In genomic region chr9:7739595-7739994, GRCh38 we compare ENCODE assay signal across 32 cellular contexts.
"Had no signal": no experiment of that assay in that cellular context is flagged by ENCODE, and none has a peak within 500 bp of the region (broad histone marks: within the 10 kb centered on the region; RNA-seq: fewer than 3 reads in every experiment).

No MANE protein-coding gene starts in this region.

- H3K4me1 ChIP-seq: ascending aorta, Peyer's patch, SJSA1 had no signal

- H3K27ac ChIP-seq: ascending aorta, KMS-11, Peyer's patch, SJSA1 had no signal

- H3K4me3 ChIP-seq: ascending aorta, Peyer's patch, SJSA1 had no signal

- H3K36me3 ChIP-seq: ascending aorta, Peyer's patch, SJSA1 had no signal

- H3K9me3 ChIP-seq: ascending aorta, Peyer's patch, SJSA1, SK-N-SH had no signal

- H3K27me3 ChIP-seq: ascending aorta, Peyer's patch, SJSA1 had no signal

- ATAC-seq: activated CD4-positive, alpha-beta T cell treated with anti-CD3 and anti-CD28 coated beads for 36 hours; activated CD4-positive, CD25-positive, alpha-beta regulatory T cell treated with anti-CD3 and anti-CD28 coated beads, Interleukin-2, amount 50 U/mL, for 24 hours; activated CD8-positive, alpha-beta T cell treated with anti-CD3 and anti-CD28 coated beads, Interleukin-2, amount 10 ng/mL, durations not matched to agents 7 days and 5 days; PC-3 had no signal

- DNase-seq: activated CD4-positive, alpha-beta T cell treated with anti-CD3 and anti-CD28 coated beads for 36 hours; activated CD4-positive, alpha-beta T cell treated with anti-CD3 and anti-CD28 coated beads, Interleukin-2, amount 10 ng/mL, durations not matched to agents 7 days and 5 days; activated CD4-positive, alpha-beta T cell treated with anti-CD3 and anti-CD28 coated beads, Interleukin-2, amount 50 U/mL, for 48 hours; activated CD8-positive, alpha-beta T cell treated with anti-CD3 and anti-CD28 coated beads, Interleukin-2, amount 10 ng/mL, durations not matched to agents 7 days and 5 days; activated gamma-delta T cell; activated naive CD4-positive, alpha-beta T cell treated with Interleukin-2 at 50 U/mL for 16 hours; activated naive CD8-positive, alpha-beta T cell treated with anti-CD3 and anti-CD28 coated beads, Interleukin-2, amount 10 ng/mL, durations not matched to agents 7 days and 5 days; activated T-cell treated with anti-CD3 and anti-CD28 coated beads, Interleukin-2, amount 50 U/mL, for 24 hours; amygdala; cerebellar nuclear complex; NCI-H1092 treated with DMSO at 0.1 percent for 48 hours; NCI-H1417; NCI-H146; NCI-H187; NCI-H2029 treated with DMSO at 0.1 percent for 48 hours; NCI-H2107; NCI-H2171 treated with DMSO at 0.1 percent for 48 hours; NCI-H2227 treated with DMSO at 0.1 percent for 48 hours; NCI-H446; NCI-H510A treated with DMSO at 0.1 percent for 48 hours; NCI-H526 treated with DMSO at 0.1 percent for 48 hours; NCI-H774; PC-3; Peyer's patch; RPMI8226; SHP77 treated with DMSO at 0.1 percent for 48 hours; SK-N-SH had no signal

- FAIRE-seq: TTC549 had no signal
